In genomic region chr3:182789371-182789770, GRCh38 we compare ENCODE assay signal across 18 cellular contexts. TPM values are rescaled to one million over a fixed set of nuclear protein-coding genes. Genes with fewer than 3 reads are reported as not detected.
A peak's percentile ranks its signal among the peaks of the same experiment; 100 is the strongest.
DNase-seq lines count a peak whose midpoint lies in the region; ATAC-seq, FAIRE-seq and TF ChIP-seq lines count a peak whose summit lies in the region.
"Had no signal": no experiment of that assay in that cellular context is flagged by ENCODE, and none has a peak within 500 bp of the region (broad histone marks: within the 10 kb centered on the region; RNA-seq: fewer than 3 reads in every experiment).

No MANE protein-coding gene starts in this region.

- no peaks in the 10 kb centered on the region for H3K9me2 ChIP-seq in GM23338 (ENCODE audit: insufficient read depth)

- peaks cover under 1% of the 10 kb centered on the region; the same call in 2 of the 3 replicates for H3K4me1 Mint-ChIP-seq in GM23338
- H3K4me1 Mint-ChIP-seq in mesothelial cell of epicardium = peaks cover 13% of the 10 kb centered on the region

- FAIRE-seq in bronchial epithelial cell (lab: Jason Lieb, UNC) = no peak
- FAIRE-seq: astrocyte had no signal

- no peak overlapping the region for H3K4me2 ChIP-seq in GM23338
- H3K4me2 ChIP-seq: hepatocyte had no signal

- H3K36me3 Mint-ChIP-seq in GM23338 (ENCODE audit: low read depth) (no peaks in the 10 kb centered on the region), mesothelial cell of epicardium (no peaks in the 10 kb centered on the region)

- 0 out of 2 replicates have a peak, but pooled peaks cover 4% of the 10 kb centered on the region for H3K4me1 ChIP-seq in GM23338 (ENCODE audit: insufficient read depth)
- H3K4me1 ChIP-seq: parathyroid adenoma had no signal

- no peaks in the 10 kb centered on the region for H3K36me3 ChIP-seq in bronchial epithelial cell (ENCODE audit: control insufficient read depth, insufficient read depth, low read length)
- no peaks in the 10 kb centered on the region for H3K36me3 ChIP-seq in GM23338 (ENCODE audit: insufficient read depth)
- H3K36me3 ChIP-seq: WERI-Rb-1 had no signal

- H3K9me3 Mint-ChIP-seq in GM23338 (no peaks in the 10 kb centered on the region), mesothelial cell of epicardium (no peaks in the 10 kb centered on the region)

- TF ChIP-seq CTCF in bronchial epithelial cell (IDR thresholded peaks at IDR 0.05; ENCODE audit: insufficient read depth, low read length, severe bottlenecking) = no peak
- no peak for TF ChIP-seq CTCF in GM23338 (conservative IDR thresholded peaks at IDR 0.05; ENCODE audit: low read depth in 2 of 2)
- no peak for TF ChIP-seq CTCF in mesothelial cell of epicardium (IDR thresholded peaks at IDR 0.05; ENCODE audit: unreplicated experiment)

- H3K27ac Mint-ChIP-seq in GM23338 (no peak overlapping the region), mesothelial cell of epicardium (no peak overlapping the region)
- H3K27ac Mint-ChIP-seq: CD4-positive, alpha-beta memory T cell had no signal

- intact Hi-C loops in Right ventricle myocardium inferior (cut with DNase I) = no loop called here

- no peak overlapping the region for H3K4me3 Mint-ChIP-seq in GM23338
- no peak overlapping the region for H3K4me3 Mint-ChIP-seq in mesothelial cell of epicardium
- H3K4me3 Mint-ChIP-seq: CD4-positive, alpha-beta memory T cell had no signal

- no peak overlapping the region for H3K4me3 ChIP-seq in bronchial epithelial cell (ENCODE audit: low read depth, low read length)
- H3K4me3 ChIP-seq in GM23338 = no peak overlapping the region
- H3K4me3 ChIP-seq: hepatocyte, lung had no signal

- H3K27me3 ChIP-seq in bronchial epithelial cell (ENCODE audit: control insufficient read depth, insufficient read depth, low read length) (no peaks in the 10 kb centered on the region), GM23338 (ENCODE audit: insufficient read depth) (peaks cover 1% of the 10 kb centered on the region)

- DNase-seq in ELR (ENCODE audit: low read depth) (peak; percentile 5), bronchial epithelial cell (ENCODE audit: low read depth) (peak; percentile 20), GM23338 (ENCODE audit: low spot score) (no peak), Right ventricle myocardium inferior (ENCODE audit: missing footprints) (no peak), mesothelial cell of epicardium (ENCODE audit: low spot score in 2 of 2, unreplicated experiment in 2 of 2) (no peak), medulla oblongata (ENCODE audit: extremely low spot score) (no peak)
- DNase-seq: activated T-cell treated with anti-CD3 and anti-CD28 coated beads, Interleukin-2, amount 50 U/mL, for 1 hour; CD4-positive, alpha-beta memory T cell; stimulated activated CD4-positive, alpha-beta T cell treated with anti-CD3 and anti-CD28 coated beads, Interleukin-1b, Interleukin-23, amount 100 ng/mL, for 48 hours; stimulated activated naive CD4-positive, alpha-beta T cell; WERI-Rb-1 had no signal

- no peaks in the 10 kb centered on the region for H4K20me1 ChIP-seq in GM23338 (replicated peaks; ENCODE audit: insufficient read depth)

- no peak overlapping the region for H2AFZ ChIP-seq in GM23338
- H2AFZ ChIP-seq: hepatocyte, parathyroid adenoma had no signal

- peaks cover 1% of the 10 kb centered on the region; the same call in 1 of the 2 replicates for H3K79me2 ChIP-seq in GM23338 (replicated peaks; ENCODE audit: insufficient read depth)
- H3K79me2 ChIP-seq: parathyroid adenoma had no signal

- H3K27ac ChIP-seq in GM23338 (ENCODE audit: low read depth) = no peak overlapping the region
- H3K27ac ChIP-seq: hepatocyte, parathyroid adenoma, RWPE1, WERI-Rb-1 had no signal

- H3K27me3 Mint-ChIP-seq in GM23338 (ENCODE audit: insufficient read depth, low read depth, poor library complexity) (peaks cover 5% of the 10 kb centered on the region), mesothelial cell of epicardium (ENCODE audit: low read depth) (peaks cover 15% of the 10 kb centered on the region)

- H3F3A ChIP-seq in GM23338 (replicated peaks; ENCODE audit: low read depth) = no peaks in the 10 kb centered on the region

- ATAC-seq in GM19467 (IDR thresholded peaks at IDR 0.05; ENCODE audit: unreplicated experiment) (peak; percentile 19), HG03378 (IDR thresholded peaks at IDR 0.05; ENCODE audit: unreplicated experiment) (peak; percentile 32), GM23338 (no peak), Right ventricle myocardium inferior (no peak)

TF ChIP-seq in GM23338, 12 proteins besides CTCF, POLR2A, EP300 and RAD21:
- TF ChIP-seq POLR2AphosphoS5 (IDR thresholded peaks at IDR 0.05; ENCODE audit: low read depth) (no peak), ZNF331 (CRISPR knock-in tag; IDR thresholded peaks at IDR 0.05; ENCODE audit: low read depth) (no peak), STAT1 (IDR thresholded peaks at IDR 0.05; ENCODE audit: unreplicated experiment) (no peak), ZNF462 (CRISPR knock-in tag; IDR thresholded peaks at IDR 0.05) (no peak), ETS1 (IDR thresholded peaks at IDR 0.05) (no peak), JUNB (IDR thresholded peaks at IDR 0.05; ENCODE audit: unreplicated experiment) (no peak)

RNA-seq across cellular contexts. Expression of gene ATP11B, which starts 3.9 kb away (rescaled TPM):
- total RNA-seq in bronchial epithelial cell (72.4 and 101 TPM in 2 replicates), Right ventricle myocardium inferior (33.0 TPM), mesothelial cell of epicardium (72.3 to 76.1 TPM (median 73.9 TPM) in 3 replicates)
- 24.7 and 30.6 TPM in 2 replicates for total RNA-seq in GM23338 (2014; rRNA removed; shearing (Covaris generic))
- 5.8 and 6.0 TPM in 2 replicates for polyA plus RNA-seq in GM23338 (2016; fragmentation: Nextera tagmentation; extraction: Ambion mirVana)

Comparison
In these comparisons a context has a peak if more than half of its experiments do, and no peak if none do; other contexts are left out.
1. DNase-seq: peak in ELR (single experiment) and bronchial epithelial cell (single experiment); none in GM23338 (single experiment), Right ventricle myocardium inferior (single experiment), mesothelial cell of epicardium (0 of 2) and medulla oblongata (single experiment).
2. ATAC-seq: peak in GM19467 (single experiment) and HG03378 (single experiment); none in GM23338 (single experiment) and Right ventricle myocardium inferior (single experiment).